Comparison of ENCODE assay signal across 8 cellular contexts in genomic region chr4:158769175-158769831, GRCh38. TPM values are rescaled to one million over a fixed set of nuclear protein-coding genes. Genes with fewer than 3 reads are reported as not detected.
DNase-seq lines count a peak whose midpoint lies in the region; ATAC-seq and TF ChIP-seq lines count a peak whose summit lies in the region.

No MANE protein-coding gene starts in this region.

- DNase-seq in DMS53 (lab: John Stamatoyannopoulos, UW) (peak; percentile 56), Kasumi-1 (lab: John Stamatoyannopoulos, UW) (peak; percentile 32 to 43), mesendoderm (peak; percentile 32), foreskin melanocyte (no peak)
- DNase-seq in activated CD8-positive, alpha-beta T cell treated with anti-CD3 and anti-CD28 coated beads for 36 hours: peak; percentile 58
- DNase-seq in effector CD8-positive, alpha-beta T cell (lab: John Stamatoyannopoulos, UW): peak; percentile 33
- peak; percentile 11 for DNase-seq in stimulated activated CD8-positive, alpha-beta memory T cell treated with anti-CD3 and anti-CD28 coated beads, Interleukin-7, amount 100 ng/mL, for 24 hours (ENCODE audit: low read depth)

- H3K27me3 ChIP-seq in mesendoderm (ENCODE audit: insufficient read depth, low read length, poor library complexity): no peaks in the 10 kb centered on the region

- no peak overlapping the region for H2BK120ac ChIP-seq in mesendoderm (ENCODE audit: low read depth, low read length)

- peak overlapping the region; percentile 84 for H3K56ac ChIP-seq in mesendoderm (ENCODE audit: low read length)

- H3K4ac ChIP-seq in mesendoderm (ENCODE audit: low read depth, low read length): no peak overlapping the region

- peak overlapping the region; percentile 84 for H3K9ac ChIP-seq in mesendoderm (ENCODE audit: low read length)

- H3K36me3 Mint-ChIP-seq in activated CD8-positive, alpha-beta T cell treated with anti-CD3 and anti-CD28 coated beads for 36 hours (ENCODE audit: low read depth): peaks cover 2% of the 10 kb centered on the region

- H3K79me2 ChIP-seq in mesendoderm (ENCODE audit: control insufficient read depth, insufficient read depth, low read length): no peaks in the 10 kb centered on the region

- peak overlapping the region; percentile 78 for H3K18ac ChIP-seq in mesendoderm (ENCODE audit: low read length)

- no peak overlapping the region for H3K27ac ChIP-seq in mesendoderm (ENCODE audit: low read depth, low read length)

- H2BK5ac ChIP-seq in mesendoderm (ENCODE audit: low read length): no peak overlapping the region

- no peak overlapping the region for H2BK15ac ChIP-seq in mesendoderm (replicated peaks; ENCODE audit: low read depth)

- peak overlapping the region; percentile 95 for H3K27ac Mint-ChIP-seq in activated CD8-positive, alpha-beta T cell treated with anti-CD3 and anti-CD28 coated beads for 36 hours

- H2AK5ac ChIP-seq in mesendoderm (ENCODE audit: low read length): no peak overlapping the region

- no peaks in the 10 kb centered on the region for H3K79me1 ChIP-seq in mesendoderm (ENCODE audit: low read length)

- intact Hi-C loops in activated CD8-positive, alpha-beta T cell treated with anti-CD3 and anti-CD28 coated beads for 36 hours (cut with micrococcal nuclease): no loop called here

- H3K23ac ChIP-seq in mesendoderm (ENCODE audit: low read length): peak overlapping the region; percentile 39

- CTCF ChIA-PET in activated CD8-positive, alpha-beta T cell treated with anti-CD3 and anti-CD28 coated beads for 36 hours (lab: Charles Lee): interaction anchor here (0.8 to 1.6 kb wide), 5 partner anchors 11 to 98 kb away, joined by 3 to 5 read pairs (median 3); partner anchors contain the start of gene C4orf46

- peaks cover 2% of the 10 kb centered on the region for H3K4me1 ChIP-seq in mesendoderm (ENCODE audit: control insufficient read depth, low read depth, low read length)

- H3K4me3 Mint-ChIP-seq in activated CD8-positive, alpha-beta T cell treated with anti-CD3 and anti-CD28 coated beads for 36 hours: peak overlapping the region; percentile 99

- peak overlapping the region; percentile 72 for H3K4me3 ChIP-seq in mesendoderm (ENCODE audit: low read length)

- no peaks in the 10 kb centered on the region for H3K36me3 ChIP-seq in mesendoderm (ENCODE audit: control insufficient read depth, insufficient read depth, low read length)

- no peak overlapping the region for H4K5ac ChIP-seq in mesendoderm (ENCODE audit: low read length)

- no peaks in the 10 kb centered on the region for H3K9me3 Mint-ChIP-seq in activated CD8-positive, alpha-beta T cell treated with anti-CD3 and anti-CD28 coated beads for 36 hours

- no peak overlapping the region for H4K8ac ChIP-seq in mesendoderm (ENCODE audit: low read depth, low read length)

- TF ChIP-seq CTCF in activated CD8-positive, alpha-beta T cell treated with anti-CD3 and anti-CD28 coated beads for 36 hours (IDR thresholded peaks at IDR 0.05): no peak

- peak overlapping the region; percentile 87 for H3K4me2 ChIP-seq in mesendoderm (ENCODE audit: low read length)

- WGBS in mesendoderm (ENCODE audit: extremely low coverage, insufficient coverage, low lambda C conversion rate): no CpG with 5 or more reads among the region's 47 CpGs

- POLR2A ChIA-PET in activated CD8-positive, alpha-beta T cell treated with anti-CD3 and anti-CD28 coated beads for 36 hours (lab: Charles Lee): interaction anchor here (0.8 to 1.5 kb wide), 4 partner anchors 9 to 48 kb away, joined by 3 read pairs; no protein-coding TSS in a partner anchor

- peaks cover 38% of the 10 kb centered on the region for H3K4me1 Mint-ChIP-seq in activated CD8-positive, alpha-beta T cell treated with anti-CD3 and anti-CD28 coated beads for 36 hours (ENCODE audit: low read depth)

- no peaks in the 10 kb centered on the region for H3K27me3 Mint-ChIP-seq in activated CD8-positive, alpha-beta T cell treated with anti-CD3 and anti-CD28 coated beads for 36 hours

- peak; percentile 40 for ATAC-seq in GM21825 (IDR thresholded peaks at IDR 0.05; ENCODE audit: unreplicated experiment)
- ATAC-seq in activated CD8-positive, alpha-beta T cell treated with anti-CD3 and anti-CD28 coated beads for 36 hours: peak; percentile 69

RNA-seq across cellular contexts. Expression of gene FNIP2, which starts 0.5 kb away (rescaled TPM):
- 10 to 100 TPM; 11.2 to 11.7 TPM for total RNA-seq in activated CD8-positive, alpha-beta T cell treated with anti-CD3 and anti-CD28 coated beads for 36 hours
- polyA plus RNA-seq in mesendoderm (2013, experiment 1 of 2): 5.1 TPM
- 4.9 TPM for polyA plus RNA-seq in mesendoderm (2013, experiment 2 of 2)

RNA-seq across cellular contexts. Expression of gene PPID, which starts 46.1 kb away (rescaled TPM):
- total RNA-seq in activated CD8-positive, alpha-beta T cell treated with anti-CD3 and anti-CD28 coated beads for 36 hours: 10 to 100 TPM; 66.5 to 69.3 TPM
- polyA plus RNA-seq in mesendoderm (2013, experiment 1 of 2): 60.3 TPM
- polyA plus RNA-seq in mesendoderm (2013, experiment 2 of 2): 60.1 TPM
